In the genomic region with DNA sequence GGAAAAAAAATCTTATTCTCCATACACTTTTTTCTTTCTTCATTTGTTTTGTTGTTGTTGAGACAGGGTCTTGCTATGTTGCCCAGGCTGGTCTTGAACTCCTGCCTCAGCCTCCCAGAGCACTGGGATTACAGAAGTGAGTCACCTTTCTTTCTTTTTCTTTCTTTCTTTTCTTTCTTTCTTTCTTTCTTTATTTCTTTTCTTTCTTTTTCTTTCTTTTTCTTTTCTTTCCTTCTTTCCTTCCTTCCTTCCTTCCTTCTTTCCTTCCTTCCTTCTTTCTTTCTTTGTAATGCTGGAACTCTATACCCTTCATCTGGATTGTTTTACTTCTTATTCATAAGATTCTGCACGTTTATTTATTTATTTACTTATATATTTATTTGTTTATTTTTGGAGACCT, we compare ENCODE assay signal across 24 cellular contexts.
"Had no signal": no experiment of that assay in that cellular context is flagged by ENCODE, and none has a peak within 500 bp of the region (broad histone marks: within the 10 kb centered on the region; RNA-seq: fewer than 3 reads in every experiment).

No MANE protein-coding gene starts in this region.

- H3K27me3 ChIP-seq: right atrium auricular region, right lobe of liver, stomach, testis, thyroid gland, transverse colon, upper lobe of left lung had no signal

- H3K36me3 ChIP-seq: left lung, lower lobe of right lung, right atrium auricular region, right lobe of liver, stomach, thyroid gland, transverse colon, upper lobe of left lung had no signal

- FAIRE-seq: islet of Langerhans, kidney, urothelium cell line had no signal

- H3K4me1 ChIP-seq: left lung, thyroid gland had no signal

- ATAC-seq: left colon; left lung; lower lobe of right lung; naive thymus-derived CD8-positive, alpha-beta T cell; stimulated activated naive B cell treated with anti-CD40 and anti-IgM and Interleukin-4, amounts not matched to agents 10 μg/mL and 1 μg/mL and 100 μg/mL, for 72 hours; stimulated activated naive CD8-positive, alpha-beta T cell treated with anti-CD3 and anti-CD28 coated beads, Interleukin-15, Interleukin-2, amounts not matched to agents 100 U/mL and 50 U/mL, for 24 hours had no signal

- H3K4me3 ChIP-seq: left lung, lower lobe of right lung, right atrium auricular region, right lobe of liver, smooth muscle cell, stomach, testis, thyroid gland, transverse colon, upper lobe of left lung had no signal

- DNase-seq: hippocampal formation; kidney; left colon; left lung; lower lobe of right lung; mammary epithelial cell; mesenchymal stem cell; naive thymus-derived CD8-positive, alpha-beta T cell; nucleus accumbens; right lobe of liver; stimulated activated CD4-positive, alpha-beta T cell treated with anti-CD3 and anti-CD28 coated beads, Interleukin-15, amount 100 ng/mL, for 24 hours; stimulated activated CD4-positive, alpha-beta T cell treated with anti-CD3 and anti-CD28 coated beads, Interleukin-2, amount 100 ng/mL, for 24 hours; stimulated activated CD4-positive, alpha-beta T cell treated with anti-CD3 and anti-CD28 coated beads, Interleukin-4, amount 100 ng/mL, for 1 hour; stimulated activated naive B cell treated with anti-CD40 and anti-IgM and Interleukin-4, amounts not matched to agents 10 μg/mL and 1 μg/mL and 100 μg/mL, for 72 hours; stimulated activated naive CD8-positive, alpha-beta T cell treated with anti-CD3 and anti-CD28 coated beads, Interleukin-15, Interleukin-2, amounts not matched to agents 100 U/mL and 50 U/mL, for 24 hours; stomach; testis; thyroid gland; transverse colon; upper lobe of left lung had no signal

- H3K27ac ChIP-seq: left lung, lower lobe of right lung, right atrium auricular region, right lobe of liver, stomach, testis, thyroid gland, upper lobe of left lung had no signal

- H3K9me3 ChIP-seq: left lung, lower lobe of right lung, right atrium auricular region, right lobe of liver, stomach, testis, thyroid gland, transverse colon, upper lobe of left lung had no signal
